Comparison of ENCODE assay signal across 10 cellular contexts in genomic region chr4:80462537-80463207, GRCh38.
A peak's percentile ranks its signal among the peaks of the same experiment; 100 is the strongest.
DNase-seq lines count a peak whose midpoint lies in the region; ATAC-seq and TF ChIP-seq lines count a peak whose summit lies in the region.
"Had no signal": no experiment of that assay in that cellular context is flagged by ENCODE, and none has a peak within 500 bp of the region (broad histone marks: within the 10 kb centered on the region; RNA-seq: fewer than 3 reads in every experiment).

No MANE protein-coding gene starts in this region.

- no peak for TF ChIP-seq CTCF in CD4-positive, alpha-beta T cell (IDR thresholded peaks at IDR 0.05)
- TF ChIP-seq CTCF in GM20000 (IDR thresholded peaks at IDR 0.05; ENCODE audit: extremely low read depth, missing control alignments), result no peak
- no peak for TF ChIP-seq CTCF in fibroblast of mammary gland (conservative IDR thresholded peaks at IDR 0.05; ENCODE audit: control insufficient read depth, insufficient read depth, low read depth, low read length)
- TF ChIP-seq CTCF in endothelial cell (IDR thresholded peaks at IDR 0.05; ENCODE audit: unreplicated experiment), result no peak

- H3K4me3 Mint-ChIP-seq in CD4-positive, alpha-beta T cell, result peak overlapping the region; percentile 72
- H3K4me3 Mint-ChIP-seq in endothelial cell (ENCODE audit: unreplicated experiment), result no peak overlapping the region

- no peaks in the 10 kb centered on the region for H3K9me3 ChIP-seq in CD4-positive, alpha-beta T cell (ENCODE audit: control insufficient read depth, low read length)
- H3K9me3 ChIP-seq: pancreas had no signal

- no peak overlapping the region for H3K4me3 ChIP-seq in fibroblast of mammary gland (ENCODE audit: control insufficient read depth, low read depth, low read length)
- H3K4me3 ChIP-seq: pancreas had no signal

- CTCF ChIA-PET in CD4-positive, alpha-beta T cell (lab: Charles Lee), result no interaction called here

- DNase-seq in CD4-positive, alpha-beta T cell, result no peak
- DNase-seq in GM20000 (ENCODE audit: low spot score) (peak; percentile 11), M059J (ENCODE audit: low read depth) (peak; percentile 26), fibroblast of mammary gland (ENCODE audit: low read depth) (peak; percentile 59), cortex of kidney (lab: John Stamatoyannopoulos, UW) (no peak), endothelial cell (ENCODE audit: low spot score) (no peak)
- DNase-seq in effector CD8-positive, alpha-beta T cell (lab: John Stamatoyannopoulos, UW), result no peak
- DNase-seq: pancreas had no signal

- POLR2A ChIA-PET in CD4-positive, alpha-beta T cell (lab: Charles Lee), result interaction anchor here (3.1 kb wide), 1 partner anchor 38 kb away, joined by 15 read pairs; no protein-coding TSS in a partner anchor

- no peak overlapping the region for H3K27ac ChIP-seq in CD4-positive, alpha-beta T cell (ENCODE audit: low read depth, low read length)
- H3K27ac ChIP-seq: pancreas had no signal

- intact Hi-C loops in CD4-positive, alpha-beta T cell (cut with DNase I, micrococcal nuclease), result loop anchor here in 1 of 2 experiments (5.0 kb wide), 1 partner anchor 525 kb away; no protein-coding TSS in a partner anchor

- H3K27me3 ChIP-seq in CD4-positive, alpha-beta T cell (ENCODE audit: control insufficient read depth, insufficient read depth, low read length), result no peaks in the 10 kb centered on the region
- H3K27me3 ChIP-seq: pancreas had no signal

- peaks cover 42% of the 10 kb centered on the region for H3K4me1 Mint-ChIP-seq in CD4-positive, alpha-beta T cell (ENCODE audit: low read depth)
- no peaks in the 10 kb centered on the region for H3K4me1 Mint-ChIP-seq in endothelial cell (ENCODE audit: unreplicated experiment)

- H3K36me3 Mint-ChIP-seq in CD4-positive, alpha-beta T cell (ENCODE audit: low read depth), result no peaks in the 10 kb centered on the region
- no peaks in the 10 kb centered on the region for H3K36me3 Mint-ChIP-seq in endothelial cell (ENCODE audit: low read depth, unreplicated experiment)

- peak overlapping the region; percentile 10 for H3K27ac Mint-ChIP-seq in CD4-positive, alpha-beta T cell
- no peak overlapping the region for H3K27ac Mint-ChIP-seq in endothelial cell (ENCODE audit: unreplicated experiment)

- no peaks in the 10 kb centered on the region for H3K27me3 Mint-ChIP-seq in CD4-positive, alpha-beta T cell
- no peaks in the 10 kb centered on the region for H3K27me3 Mint-ChIP-seq in endothelial cell (ENCODE audit: unreplicated experiment)

- no peak for ATAC-seq in CD4-positive, alpha-beta T cell (ENCODE audit: poor library complexity)
- no peak for ATAC-seq in HG03469 (IDR thresholded peaks at IDR 0.05; ENCODE audit: unreplicated experiment)
- ATAC-seq: activated CD4-positive, CD25-positive, alpha-beta regulatory T cell treated with anti-CD3 and anti-CD28 coated beads, Interleukin-2, amount 50 U/mL, for 24 hours had no signal

- H3K9me3 Mint-ChIP-seq in CD4-positive, alpha-beta T cell, result peaks cover 4% of the 10 kb centered on the region
- H3K9me3 Mint-ChIP-seq in endothelial cell (ENCODE audit: unreplicated experiment), result no peaks in the 10 kb centered on the region

Comparison
In these comparisons a context has a peak if more than half of its experiments do, and no peak if none do; other contexts are left out.
1. DNase-seq: peak in GM20000 (single experiment), M059J (single experiment) and fibroblast of mammary gland (single experiment); none in CD4-positive, alpha-beta T cell (0 of 10), cortex of kidney (single experiment), effector CD8-positive, alpha-beta T cell (single experiment) and endothelial cell (single experiment).